8 cellular contexts compared by ENCODE assay signal in the genomic region with DNA sequence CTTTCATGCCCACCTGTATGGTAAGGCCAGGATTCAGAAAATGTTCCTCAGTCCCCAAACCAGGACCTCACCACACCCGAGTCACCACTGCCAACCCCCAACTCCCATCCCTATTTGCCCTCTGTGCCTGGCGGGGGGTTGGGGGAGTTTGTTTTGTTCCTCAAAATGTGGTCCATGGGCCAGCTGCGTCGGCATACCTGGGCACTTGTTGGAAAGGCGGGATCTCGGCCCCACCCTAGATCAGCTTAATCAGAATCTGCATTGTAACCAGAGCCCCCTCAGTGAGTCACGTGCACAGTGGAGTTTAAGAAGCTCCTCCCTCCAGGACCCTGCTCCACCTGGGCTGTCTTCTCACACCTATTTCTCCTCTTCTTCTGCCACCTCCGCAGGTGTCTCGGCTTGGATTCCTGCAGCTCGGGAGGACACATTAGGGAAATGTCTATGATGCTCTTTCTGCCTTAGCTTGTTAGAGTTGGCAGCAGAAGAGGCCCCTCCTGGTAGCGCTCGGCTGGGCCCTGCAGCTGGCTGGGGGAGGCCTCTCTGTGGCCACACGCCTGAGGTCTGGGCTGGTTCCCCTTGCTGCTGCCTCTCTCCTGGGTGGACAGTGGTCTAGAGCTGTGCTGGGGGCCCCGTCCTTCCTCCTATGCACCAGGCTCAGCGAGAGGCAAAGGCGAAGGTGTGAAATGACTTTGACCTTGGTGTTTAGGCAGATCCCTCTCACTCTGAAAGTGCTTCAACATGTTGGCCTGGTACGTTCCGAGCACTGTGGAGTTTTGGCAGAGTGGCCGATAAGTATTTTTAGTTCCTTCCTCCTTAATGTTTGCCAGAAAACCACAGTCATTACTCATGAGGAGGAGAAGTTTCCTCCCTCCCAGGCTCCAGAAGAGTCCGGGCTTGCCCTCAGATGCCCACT. TPM values are rescaled to one million over a fixed set of nuclear protein-coding genes. Genes with fewer than 3 reads are reported as not detected.
A peak's percentile ranks its signal among the peaks of the same experiment; 100 is the strongest.
DNase-seq lines count a peak whose midpoint lies in the region; ATAC-seq and TF ChIP-seq lines count a peak whose summit lies in the region.

No MANE protein-coding gene starts in this region.

- DNase-seq in EL (peak; percentile 81), Right ventricle myocardium inferior (ENCODE audit: missing footprints) (no peak), sciatic nerve (ENCODE audit: low spot score) (peak; percentile 63), NCI-H82 treated with DMSO at 0.1 percent for 48 hours (lab: John Stamatoyannopoulos, UW; ENCODE audit: unreplicated experiment) (no peak), NCI-H1694 treated with DMSO at 0.1 percent for 48 hours (lab: John Stamatoyannopoulos, UW) (no peak)
- no peak for DNase-seq in activated T-helper 1 cell treated with anti-CD3 and anti-CD28 coated beads, Interleukin-12 subunit alpha, Interleukin-12 subunit beta, Interleukin-2, Interleukin-4 antibody, amounts not matched to agents 30 ng/mL and 10 ng/mL and 1 ng/mL, durations not matched to agents 14 hours and 24 hours and 36 hours (ENCODE audit: low spot score)

- peaks cover 10% of the 10 kb centered on the region for H3K4me1 Mint-ChIP-seq in activated T-helper 1 cell treated with anti-CD3 and anti-CD28 coated beads, Interleukin-12 subunit alpha, Interleukin-12 subunit beta, Interleukin-2, Interleukin-4 antibody, amounts not matched to agents 30 ng/mL and 10 ng/mL and 1 ng/mL, durations not matched to agents 14 hours and 24 hours and 36 hours (ENCODE audit: low read depth)

- H3K27ac Mint-ChIP-seq in activated T-helper 1 cell treated with anti-CD3 and anti-CD28 coated beads, Interleukin-12 subunit alpha, Interleukin-12 subunit beta, Interleukin-2, Interleukin-4 antibody, amounts not matched to agents 30 ng/mL and 10 ng/mL and 1 ng/mL, durations not matched to agents 14 hours and 24 hours and 36 hours = peak overlapping the region; percentile 8

- TF ChIP-seq RAD21 in Ishikawa (IDR thresholded peaks at IDR 0.05; ENCODE audit: low read depth) = no peak

- no peaks in the 10 kb centered on the region for H3K36me3 Mint-ChIP-seq in activated T-helper 1 cell treated with anti-CD3 and anti-CD28 coated beads, Interleukin-12 subunit alpha, Interleukin-12 subunit beta, Interleukin-2, Interleukin-4 antibody, amounts not matched to agents 30 ng/mL and 10 ng/mL and 1 ng/mL, durations not matched to agents 14 hours and 24 hours and 36 hours (ENCODE audit: low read depth)

- H3K4me3 Mint-ChIP-seq in activated T-helper 1 cell treated with anti-CD3 and anti-CD28 coated beads, Interleukin-12 subunit alpha, Interleukin-12 subunit beta, Interleukin-2, Interleukin-4 antibody, amounts not matched to agents 30 ng/mL and 10 ng/mL and 1 ng/mL, durations not matched to agents 14 hours and 24 hours and 36 hours = no peak overlapping the region

- intact Hi-C loops in activated T-helper 1 cell treated with anti-CD3 and anti-CD28 coated beads, Interleukin-12 subunit alpha, Interleukin-12 subunit beta, Interleukin-2, Interleukin-4 antibody, amounts not matched to agents 30 ng/mL and 10 ng/mL and 1 ng/mL, durations not matched to agents 14 hours and 24 hours and 36 hours (cut with micrococcal nuclease) = loop anchor here (5.0 kb wide), 1 partner anchor 141 kb away; a partner anchor contains a TSS
- intact Hi-C loops in Right ventricle myocardium inferior (cut with DNase I) (loop anchor here (1.0 kb wide), 1 partner anchor 41 kb away; no protein-coding TSS in a partner anchor), sciatic nerve (cut with DNase I) (no loop called here)

- no peaks in the 10 kb centered on the region for H3K9me3 Mint-ChIP-seq in activated T-helper 1 cell treated with anti-CD3 and anti-CD28 coated beads, Interleukin-12 subunit alpha, Interleukin-12 subunit beta, Interleukin-2, Interleukin-4 antibody, amounts not matched to agents 30 ng/mL and 10 ng/mL and 1 ng/mL, durations not matched to agents 14 hours and 24 hours and 36 hours

- ATAC-seq in Right ventricle myocardium inferior = peak; percentile 93
- ATAC-seq in sciatic nerve = peak; percentile 89
- no peak for ATAC-seq in HG02884 (IDR thresholded peaks at IDR 0.05; ENCODE audit: unreplicated experiment)

- TF ChIP-seq EP300 in Ishikawa (IDR thresholded peaks at IDR 0.05; ENCODE audit: borderline replicate concordance) = no peak

- peaks cover 9% of the 10 kb centered on the region for H3K27me3 Mint-ChIP-seq in activated T-helper 1 cell treated with anti-CD3 and anti-CD28 coated beads, Interleukin-12 subunit alpha, Interleukin-12 subunit beta, Interleukin-2, Interleukin-4 antibody, amounts not matched to agents 30 ng/mL and 10 ng/mL and 1 ng/mL, durations not matched to agents 14 hours and 24 hours and 36 hours (ENCODE audit: insufficient read depth)

TF ChIP-seq in Ishikawa, 13 proteins besides CTCF, POLR2A, EP300 and RAD21:
- TF ChIP-seq NFIC (IDR thresholded peaks at IDR 0.05) = no peak
- TF ChIP-seq, protein P1, sequence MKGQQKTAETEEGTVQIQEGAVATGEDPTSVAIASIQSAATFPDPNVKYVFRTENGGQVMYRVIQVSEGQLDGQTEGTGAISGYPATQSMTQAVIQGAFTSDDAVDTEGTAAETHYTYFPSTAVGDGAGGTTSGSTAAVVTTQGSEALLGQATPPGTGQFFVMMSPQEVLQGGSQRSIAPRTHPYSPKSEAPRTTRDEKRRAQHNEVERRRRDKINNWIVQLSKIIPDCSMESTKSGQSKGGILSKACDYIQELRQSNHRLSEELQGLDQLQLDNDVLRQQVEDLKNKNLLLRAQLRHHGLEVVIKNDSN (IDR thresholded peaks at IDR 0.05) = peak; percentile 78

RNA-seq across cellular contexts. Expression of a gene that starts 41.8 kb away (rescaled TPM):
- 57.2 and 63.7 TPM in 2 replicates for total RNA-seq in activated T-helper 1 cell treated with anti-CD3 and anti-CD28 coated beads, Interleukin-12 subunit alpha, Interleukin-12 subunit beta, Interleukin-2, Interleukin-4 antibody, amounts not matched to agents 30 ng/mL and 10 ng/mL and 1 ng/mL, durations not matched to agents 14 hours and 24 hours and 36 hours
- 159 TPM for total RNA-seq in Right ventricle myocardium inferior
- total RNA-seq in sciatic nerve = 72.4 TPM

RNA-seq across cellular contexts. Expression of a gene that starts 41.8 kb away (rescaled TPM):
- total RNA-seq in activated T-helper 1 cell treated with anti-CD3 and anti-CD28 coated beads, Interleukin-12 subunit alpha, Interleukin-12 subunit beta, Interleukin-2, Interleukin-4 antibody, amounts not matched to agents 30 ng/mL and 10 ng/mL and 1 ng/mL, durations not matched to agents 14 hours and 24 hours and 36 hours = 81.4 and 84.4 TPM in 2 replicates
- total RNA-seq in Right ventricle myocardium inferior = 74.1 TPM
- total RNA-seq in sciatic nerve = 38.7 TPM

Comparison
In these comparisons a context has a peak if more than half of its experiments do, and no peak if none do; other contexts are left out.
1. DNase-seq: peak in EL (single experiment) and sciatic nerve (single experiment); none in activated T-helper 1 cell treated with anti-CD3 and anti-CD28 coated beads, Interleukin-12 subunit alpha, Interleukin-12 subunit beta, Interleukin-2, Interleukin-4 antibody, amounts not matched to agents 30 ng/mL and 10 ng/mL and 1 ng/mL, durations not matched to agents 14 hours and 24 hours and 36 hours (single experiment), Right ventricle myocardium inferior (single experiment), NCI-H82 treated with DMSO at 0.1 percent for 48 hours (single experiment) and NCI-H1694 treated with DMSO at 0.1 percent for 48 hours (single experiment).